Comparison of ENCODE assay signal across 24 cellular contexts in the genomic region with DNA sequence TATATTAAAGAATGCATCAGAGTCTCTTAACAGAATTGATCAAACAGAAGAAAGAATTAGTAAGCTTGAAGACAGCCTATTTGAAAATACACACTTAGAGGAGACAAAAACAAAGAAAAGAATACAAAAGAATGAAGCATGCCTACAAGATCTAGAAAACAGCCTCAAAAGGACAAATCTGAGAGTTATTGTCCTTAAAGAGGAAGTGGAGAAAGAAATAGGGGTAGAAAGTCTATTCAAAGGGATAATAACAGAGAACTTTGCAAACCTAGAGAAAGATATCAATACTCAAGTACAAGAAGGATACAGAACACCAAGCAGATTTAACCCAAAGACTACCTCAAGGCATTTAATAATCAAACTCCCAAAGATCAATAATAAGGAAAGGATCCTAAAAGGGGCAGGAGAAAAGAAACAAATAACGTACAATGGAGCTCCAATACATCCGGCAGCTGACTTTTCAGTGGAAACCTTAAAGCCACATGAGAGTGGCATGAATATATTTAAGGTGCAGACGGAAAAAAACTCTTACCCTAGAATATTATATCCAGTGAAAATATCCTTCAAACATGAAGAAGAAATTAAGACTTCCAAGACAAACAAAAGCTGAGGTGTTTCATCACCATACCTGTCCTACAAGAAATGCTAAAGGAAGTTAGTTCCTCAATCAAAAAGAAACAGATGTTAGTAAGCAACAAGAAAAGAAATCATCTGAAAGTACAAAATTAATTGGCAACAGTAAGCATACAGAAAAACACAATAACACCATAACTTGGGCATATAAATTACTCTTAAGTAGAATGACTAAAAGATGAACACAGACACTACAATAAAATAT.
"Had no signal": no experiment of that assay in that cellular context is flagged by ENCODE, and none has a peak within 500 bp of the region (broad histone marks: within the 10 kb centered on the region; RNA-seq: fewer than 3 reads in every experiment).

No MANE protein-coding gene starts in this region.

- H3K27ac Mint-ChIP-seq: endodermal cell; nephron progenitor cell; stimulated activated naive CD8-positive, alpha-beta T cell treated with anti-CD3 and anti-CD28 coated beads, Interleukin-15, amount 100 ng/mL, for 72 hours had no signal

- H3K9me3 ChIP-seq: gastrocnemius medialis, left ventricle myocardium inferior, sigmoid colon, testis, tibial nerve, upper lobe of right lung, vagina had no signal

- H3K27me3 ChIP-seq: gastrocnemius medialis, heart right ventricle, sigmoid colon, testis, tibial nerve, upper lobe of right lung, vagina had no signal

- H3K4me3 ChIP-seq: coronary artery, gastrocnemius medialis, heart right ventricle, left ventricle myocardium inferior, lung, sigmoid colon, skin epidermis, testis, tibial nerve, upper lobe of right lung, vagina had no signal

- H3K4me3 Mint-ChIP-seq: endodermal cell; nephron progenitor cell; stimulated activated naive B cell treated with anti-CD40 and anti-IgM and Interleukin-4, amounts not matched to agents 10 μg/mL and 1 μg/mL and 100 μg/mL, for 72 hours; stimulated activated naive CD8-positive, alpha-beta T cell treated with anti-CD3 and anti-CD28 coated beads, Interleukin-15, amount 100 ng/mL, for 72 hours had no signal

- ATAC-seq: esophagus mucosa; gastrocnemius medialis; heart right ventricle; stimulated activated naive B cell treated with anti-CD40 and anti-IgM and Interleukin-4, amounts not matched to agents 10 μg/mL and 1 μg/mL and 100 μg/mL, for 72 hours; stimulated activated naive CD8-positive, alpha-beta T cell treated with anti-CD3 and anti-CD28 coated beads, Interleukin-15, amount 100 ng/mL, for 72 hours; upper lobe of right lung had no signal

- H3K27ac ChIP-seq: coronary artery, gastrocnemius medialis, heart right ventricle, left ventricle myocardium inferior, sigmoid colon, skin epidermis, testis, tibial nerve, upper lobe of right lung, vagina had no signal

- H3K27me3 Mint-ChIP-seq: naive B cell; stimulated activated naive B cell treated with anti-CD40 and anti-IgM and Interleukin-4, amounts not matched to agents 10 μg/mL and 1 μg/mL and 100 μg/mL, for 72 hours; stimulated activated naive CD8-positive, alpha-beta T cell treated with anti-CD3 and anti-CD28 coated beads, Interleukin-15, amount 100 ng/mL, for 72 hours had no signal

- H3K4me1 ChIP-seq: sigmoid colon, testis, upper lobe of right lung had no signal

- H3K9me3 Mint-ChIP-seq: endodermal cell had no signal

- DNase-seq: effector CD4-positive, alpha-beta T cell; endodermal cell; gastrocnemius medialis; heart right ventricle; hypothalamus; islet precursor cell; left ventricle myocardium inferior; mesenchymal stem cell; naive B cell; nephron progenitor cell; posterior cingulate gyrus; sigmoid colon; stimulated activated CD4-positive, alpha-beta T cell treated with anti-CD3 and anti-CD28 coated beads, Interleukin-2, amount 100 ng/mL, for 24 hours; stimulated activated CD4-positive, alpha-beta T cell treated with anti-CD3 and anti-CD28 coated beads, Interleukin-4, amount 100 ng/mL, for 4 hours; stimulated activated naive B cell treated with anti-CD40 and anti-IgM and Interleukin-4, amounts not matched to agents 10 μg/mL and 1 μg/mL and 100 μg/mL, for 72 hours; stimulated activated naive CD8-positive, alpha-beta T cell treated with anti-CD3 and anti-CD28 coated beads, Interleukin-15, amount 100 ng/mL, for 72 hours; testis; upper lobe of right lung had no signal

- H3K36me3 ChIP-seq: gastrocnemius medialis, heart right ventricle, left ventricle myocardium inferior, sigmoid colon, tibial nerve, upper lobe of right lung, vagina had no signal
